Comparison of ENCODE assay signal across 1 cellular context in the genomic region with DNA sequence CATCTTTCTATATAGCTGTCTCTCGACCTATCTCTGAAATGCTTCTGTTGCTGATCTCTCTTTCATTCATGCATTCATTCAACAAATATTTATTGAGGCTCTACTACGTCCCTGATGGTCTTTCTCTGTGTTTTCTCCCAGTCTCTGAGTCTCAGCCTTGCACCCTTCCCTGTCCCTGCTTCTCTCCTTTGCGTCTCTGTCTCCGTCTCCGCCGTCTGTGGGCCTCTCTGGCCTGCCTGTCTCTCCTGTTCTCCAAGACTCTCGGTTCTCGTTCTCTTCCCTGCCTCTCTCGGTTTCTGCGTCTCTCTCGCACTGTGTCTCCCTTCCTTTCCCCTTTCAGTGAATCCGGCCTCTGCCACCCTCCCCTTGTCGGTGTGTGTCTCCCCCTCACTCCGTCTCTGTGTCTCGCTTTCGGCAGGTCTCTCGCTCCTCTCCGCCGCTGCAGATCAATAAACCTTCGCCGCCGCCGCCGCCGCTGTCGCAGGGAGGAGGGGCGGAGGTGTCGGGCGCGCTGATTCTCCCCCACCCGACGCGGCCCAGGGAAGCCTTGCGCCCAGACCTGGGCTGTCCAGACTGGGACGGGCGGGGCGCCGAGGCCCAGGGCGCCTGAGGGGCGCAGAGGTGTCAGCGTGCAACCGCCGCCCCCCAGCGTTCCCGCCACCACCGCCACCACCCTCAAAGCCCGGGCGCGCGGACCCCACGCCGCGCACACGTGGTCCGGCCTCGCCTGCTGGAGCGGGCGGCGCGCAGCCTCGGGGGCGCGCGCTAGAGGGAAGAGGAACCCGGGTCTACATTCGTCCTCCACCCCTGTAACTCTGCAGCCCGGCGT.
TF ChIP-seq lines count a peak whose summit lies in the region.

No MANE protein-coding gene starts in this region.

TF ChIP-seq in HEK293, 187 proteins besides CTCF, POLR2A, EP300 and RAD21 (continued from another document):
- TF ChIP-seq ZNF596 (tag by site-specific recombination; IDR thresholded peaks at IDR 0.05) (peak; percentile 35; the same call in 1 of the 2 replicates), PRDM1 (tag by site-specific recombination; IDR thresholded peaks at IDR 0.05) (peak; percentile 84), KLF8 (tag by site-specific recombination; IDR thresholded peaks at IDR 0.05) (no peak), ZNF501 (tag by site-specific recombination; IDR thresholded peaks at IDR 0.05) (no peak)
